ENCODE assay signal across 15 cellular contexts in the genomic region with DNA sequence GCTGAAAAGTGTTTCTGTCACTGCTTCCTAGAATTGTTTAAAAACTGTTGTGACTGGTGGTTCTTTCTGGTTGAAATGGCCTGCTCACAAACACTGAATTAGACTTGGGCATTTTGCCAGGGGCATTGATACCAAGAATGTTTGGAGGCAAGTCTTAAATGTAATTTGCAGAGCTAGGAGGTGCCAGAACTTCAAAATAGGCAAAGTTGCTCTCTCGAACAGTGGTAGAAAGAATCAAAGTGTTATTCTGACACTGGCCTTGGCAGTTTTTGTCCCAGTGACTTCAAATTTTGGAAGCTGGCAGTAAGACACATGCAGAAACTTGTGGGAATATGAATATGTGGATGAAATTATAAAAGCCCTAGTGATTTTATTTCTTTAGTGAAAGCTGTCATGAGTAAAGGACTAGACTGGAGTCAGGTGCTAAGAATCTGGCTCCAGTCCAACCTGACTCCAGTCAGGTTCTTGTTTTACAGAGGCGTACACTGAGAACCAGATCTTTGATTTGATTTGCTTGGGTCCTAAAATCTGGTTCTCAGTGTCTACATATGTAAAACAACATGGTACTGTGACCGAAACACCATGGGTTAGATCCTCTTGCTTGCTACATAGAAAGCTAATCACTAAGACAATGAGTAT. TPM values are rescaled to one million over a fixed set of nuclear protein-coding genes. Genes with fewer than 3 reads are reported as not detected.
DNase-seq lines count a peak whose midpoint lies in the region; ATAC-seq and TF ChIP-seq lines count a peak whose summit lies in the region.
"Had no signal": no experiment of that assay in that cellular context is flagged by ENCODE, and none has a peak within 500 bp of the region (broad histone marks: within the 10 kb centered on the region; RNA-seq: fewer than 3 reads in every experiment).

No MANE protein-coding gene starts in this region.

- no peak overlapping the region for H3K4me3 ChIP-seq in stomach

- peak overlapping the region in 2 of 5 donors; percentile 27 to 71 for H3K27ac ChIP-seq in stomach

- intact Hi-C loops in stomach (cut with DNase I; ENCODE audit: low total_unique reads): no loop called here

- POLR2A ChIA-PET in GM10248 (lab: Yijun Ruan, JAX): interaction anchor here (0.8 kb wide), 1 partner anchor 20 kb away, joined by 6 read pairs; no protein-coding TSS in a partner anchor

- DNase-seq in dermis blood vessel endothelial cell (peak; percentile 93), erythroblast (lab: John Stamatoyannopoulos, UW) (no peak), GM10248 (ENCODE audit: extremely low spot score) (no peak), NCI-H524 (lab: John Stamatoyannopoulos, UW) (no peak), stomach (no peak)
- DNase-seq: COR-L47, NCI-H1092 had no signal

- peak; percentile 20 for ATAC-seq in GM18870 (IDR thresholded peaks at IDR 0.05; ENCODE audit: unreplicated experiment)
- ATAC-seq in GM21528 (IDR thresholded peaks at IDR 0.05; ENCODE audit: low FRiP score, unreplicated experiment): peak; percentile 40
- ATAC-seq in HG03175 (IDR thresholded peaks at IDR 0.05; ENCODE audit: unreplicated experiment): peak; percentile 38

- CTCF ChIA-PET in GM10248 (lab: Yijun Ruan, JAX): interaction anchor here (2.8 to 5.6 kb wide), 3 partner anchors 14 to 21 kb away, joined by 7 to 26 read pairs (median 22); partner anchors contain the start of gene SVIP

- 61 to 78% (median 71%) methylated on average over 3 of the region's 3 CpGs for WGBS in stomach, 5 donors

- H3K4me1 ChIP-seq in stomach: peaks cover 0 to 15% (median 13%) of the 10 kb centered on the region in 4 donors

- H3K36me3 ChIP-seq in stomach: no peaks in the 10 kb centered on the region

- TF ChIP-seq EP300 in stomach (IDR thresholded peaks at IDR 0.05): no peak

- H3K27me3 ChIP-seq in stomach: no peaks in the 10 kb centered on the region

- peaks cover 0 to 6% (median 0%) of the 10 kb centered on the region in 4 donors for H3K9me3 ChIP-seq in stomach

- TF ChIP-seq CTCF in GM10248 (IDR thresholded peaks at IDR 0.05; ENCODE audit: control extremely low read depth, extremely low read depth, low read depth, missing control alignments) (no peak), stomach (IDR thresholded peaks at IDR 0.05) (no peak)

- TF ChIP-seq POLR2A in erythroblast (IDR thresholded peaks at IDR 0.05; ENCODE audit: low read length) (no peak), stomach (IDR thresholded peaks at IDR 0.05) (no peak)

RNA-seq across cellular contexts. Expression of gene SVIP, which starts 20.9 kb away (rescaled TPM):
- total RNA-seq in dermis blood vessel endothelial cell (15.7 and 16.5 TPM in 2 replicates), stomach (10 to 100 TPM in 2 of 5 donors, 1 to 10 TPM in 3; 3.5 to 34.3 (median 8.9) TPM)
- 10 to 100 TPM; 10.7 to 20.6 (median 17.7) TPM for polyA plus RNA-seq in stomach

RNA-seq across cellular contexts. Expression of gene CCDC179, which starts 51.6 kb away (rescaled TPM):
- total RNA-seq in dermis blood vessel endothelial cell (not detected in 2 replicates), stomach (not detected)
- polyA plus RNA-seq in stomach: not detected
- total RNA-seq: bronchial epithelial cell, fibroblast of villous mesenchyme, lower leg skin, progenitor cell of endocrine pancreas, RPMI7951 had no signal
